ENCODE assay signal across 8 cellular contexts in the genomic region with DNA sequence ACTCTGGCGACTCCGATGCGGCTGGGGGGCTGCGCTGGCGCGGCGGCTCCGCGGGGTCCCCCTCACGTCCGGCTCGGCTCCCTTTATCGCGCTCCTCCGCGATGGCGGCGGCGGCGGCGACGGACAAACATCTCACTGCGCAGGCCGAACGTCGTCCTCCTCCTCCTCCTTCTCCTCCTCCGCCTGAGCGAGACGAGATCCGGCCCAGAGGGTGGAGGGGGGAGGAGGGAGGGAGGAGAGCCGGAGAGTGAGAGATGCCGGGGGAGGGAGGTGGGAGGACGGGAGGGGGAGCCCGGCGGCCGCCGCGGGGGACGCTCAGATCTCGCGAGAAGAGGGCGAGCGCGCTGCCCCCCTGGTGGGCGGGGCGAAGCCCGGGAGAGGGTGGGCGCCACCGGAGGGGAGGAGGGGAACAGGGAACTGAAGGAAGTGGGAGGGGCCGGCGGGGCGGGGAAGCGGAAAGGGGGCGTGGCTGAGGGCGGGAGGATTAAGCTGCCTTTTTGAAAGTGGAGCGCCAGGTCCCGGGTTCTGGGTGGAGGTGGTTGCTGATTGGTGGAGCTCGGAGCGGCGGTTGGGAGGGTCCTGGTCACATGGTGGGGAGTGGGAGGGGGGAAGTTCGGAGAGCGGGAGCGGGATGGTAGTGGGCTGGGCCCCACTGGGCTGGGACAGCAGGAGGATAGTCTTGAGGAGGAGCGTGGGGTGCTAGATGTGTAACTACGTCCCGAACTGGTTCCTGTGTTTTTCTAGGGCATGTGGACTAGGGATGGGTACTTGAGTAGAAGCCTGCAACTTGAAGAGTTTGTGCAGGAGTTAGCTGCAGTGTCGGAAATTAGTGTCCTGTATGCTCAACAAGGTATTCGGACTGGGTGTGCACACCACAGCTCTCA. TPM values are rescaled to one million over a fixed set of nuclear protein-coding genes. Genes with fewer than 3 reads are reported as not detected.
DNase-seq lines count a peak whose midpoint lies in the region; ATAC-seq lines count a peak whose summit lies in the region.

A gene (minus strand): TSS at position 159 of the 884 bp plus-strand sequence. CDS start 354 bp downstream, outside the sequence.

- peaks cover 18% of the 10 kb centered on the region for H3K36me3 Mint-ChIP-seq in activated CD8-positive, alpha-beta memory T cell treated with anti-CD3 and anti-CD28 coated beads, Interleukin-2, amount 10 ng/mL, durations not matched to agents 7 days and 5 days

- peak within 1 kb of the TSS; percentile 98 for H3K9ac ChIP-seq in NT2/D1 (ENCODE audit: insufficient read length, low read depth)
- peak within 1 kb of the TSS; percentile 77 for H3K9ac ChIP-seq in endocrine pancreas (ENCODE audit: control insufficient read depth, insufficient read depth, low read length)

- no peaks in the 10 kb centered on the region for H3K27me3 ChIP-seq in NT2/D1 (ENCODE audit: insufficient read depth, insufficient read length)
- H3K27me3 ChIP-seq in endocrine pancreas (ENCODE audit: control insufficient read depth, insufficient read depth, low read length) = no peaks in the 10 kb centered on the region

- no peaks in the 10 kb centered on the region for H3K27me3 Mint-ChIP-seq in activated CD8-positive, alpha-beta memory T cell treated with anti-CD3 and anti-CD28 coated beads, Interleukin-2, amount 10 ng/mL, durations not matched to agents 7 days and 5 days

- H3K27ac Mint-ChIP-seq in activated CD8-positive, alpha-beta memory T cell treated with anti-CD3 and anti-CD28 coated beads, Interleukin-2, amount 10 ng/mL, durations not matched to agents 7 days and 5 days = peak within 1 kb of the TSS; percentile 93

- ATAC-seq in GM21381 (IDR thresholded peaks at IDR 0.05; ENCODE audit: unreplicated experiment) = peak; percentile 78
- peak; percentile 84 for ATAC-seq in activated CD8-positive, alpha-beta memory T cell treated with anti-CD3 and anti-CD28 coated beads, Interleukin-2, amount 10 ng/mL, durations not matched to agents 7 days and 5 days

- peak within 1 kb of the TSS; percentile 99 for H3K4me3 Mint-ChIP-seq in activated CD8-positive, alpha-beta memory T cell treated with anti-CD3 and anti-CD28 coated beads, Interleukin-2, amount 10 ng/mL, durations not matched to agents 7 days and 5 days

- CTCF ChIA-PET in activated CD8-positive, alpha-beta memory T cell treated with anti-CD3 and anti-CD28 coated beads, Interleukin-2, amount 10 ng/mL, durations not matched to agents 7 days and 5 days (lab: Charles Lee) = interaction anchor here (1.1 to 1.7 kb wide), 3 partner anchors 54 to 66 kb away, joined by 3 to 5 read pairs (median 4); no protein-coding TSS in a partner anchor

- H3K4me1 Mint-ChIP-seq in activated CD8-positive, alpha-beta memory T cell treated with anti-CD3 and anti-CD28 coated beads, Interleukin-2, amount 10 ng/mL, durations not matched to agents 7 days and 5 days = peaks cover 44% of the 10 kb centered on the region

- H3K9me3 Mint-ChIP-seq in activated CD8-positive, alpha-beta memory T cell treated with anti-CD3 and anti-CD28 coated beads, Interleukin-2, amount 10 ng/mL, durations not matched to agents 7 days and 5 days (ENCODE audit: low read depth) = no peaks in the 10 kb centered on the region

- peak within 1 kb of the TSS; percentile 93 for H3K4me3 ChIP-seq in NT2/D1 (ENCODE audit: insufficient read length, low read depth)
- H3K4me3 ChIP-seq in endocrine pancreas (ENCODE audit: control insufficient read depth, insufficient read depth, low read length) = peak within 1 kb of the TSS; percentile 82

- DNase-seq in COR-L47 (lab: John Stamatoyannopoulos, UW) (peak; percentile 98), HUDEP-2 (lab: John Stamatoyannopoulos, UW; ENCODE audit: unreplicated experiment in 76 of 76) (peak; percentile 57 to 100 (median 98)), NT2/D1 (ENCODE audit: low read depth, low spot score) (peak; percentile 97), mesenteric fat pad (ENCODE audit: low spot score) (peak; percentile 100)
- DNase-seq in activated CD8-positive, alpha-beta memory T cell treated with anti-CD3 and anti-CD28 coated beads, Interleukin-2, amount 10 ng/mL, durations not matched to agents 7 days and 5 days = peak; percentile 100
- DNase-seq in stimulated activated CD8-positive, alpha-beta memory T cell treated with anti-CD3 and anti-CD28 coated beads, Interleukin-15, amount 100 ng/mL, for 24 hours (ENCODE audit: low read depth) = peak; percentile 99

- H3K9me3 ChIP-seq in NT2/D1 (ENCODE audit: insufficient read depth, low read length) = no peaks in the 10 kb centered on the region
- H3K9me3 ChIP-seq in endocrine pancreas (ENCODE audit: control insufficient read depth, low read length) = no peaks in the 10 kb centered on the region

- H3K4me1 ChIP-seq in NT2/D1 (ENCODE audit: insufficient read depth, insufficient read length) = no peaks in the 10 kb centered on the region
- peaks cover 6% of the 10 kb centered on the region for H3K4me1 ChIP-seq in endocrine pancreas (ENCODE audit: control insufficient read depth, insufficient read depth, low read length)

- H3K36me3 ChIP-seq in NT2/D1 (ENCODE audit: insufficient read depth, insufficient read length, low read length) = peaks cover 30% of the 10 kb centered on the region
- no peaks in the 10 kb centered on the region for H3K36me3 ChIP-seq in endocrine pancreas (ENCODE audit: control insufficient read depth, insufficient read depth, low read length)

RNA-seq across cellular contexts. Expression of the gene that starts here (rescaled TPM):
- 10 to 100 TPM; 72.2 to 79.8 TPM for total RNA-seq in activated CD8-positive, alpha-beta memory T cell treated with anti-CD3 and anti-CD28 coated beads, Interleukin-2, amount 10 ng/mL, durations not matched to agents 7 days and 5 days
- total RNA-seq in mesenteric fat pad = 77.1 TPM

Comparison
In these comparisons a context has a peak if more than half of its experiments do, and no peak if none do; other contexts are left out.
1. Peak in every context shown above with its lines: DNase-seq, ATAC-seq and H3K4me3 ChIP-seq.